In genomic region chrX:114580336-114580735, GRCh38 we compare ENCODE assay signal across 33 cellular contexts. TPM values are rescaled to one million over a fixed set of nuclear protein-coding genes. Genes with fewer than 3 reads are reported as not detected.
DNase-seq lines count a peak whose midpoint lies in the region; ATAC-seq and TF ChIP-seq lines count a peak whose summit lies in the region.
"Had no signal": no experiment of that assay in that cellular context is flagged by ENCODE, and none has a peak within 500 bp of the region (broad histone marks: within the 10 kb centered on the region; RNA-seq: fewer than 3 reads in every experiment).

No MANE protein-coding gene starts in this region.

- TF ChIP-seq CTCF in 22Rv1 (IDR thresholded peaks at IDR 0.05) = peak; percentile 19; the same call in 1 of the 2 replicates
- peak; percentile 42 for TF ChIP-seq CTCF in LNCaP clone FGC (IDR thresholded peaks at IDR 0.05; ENCODE audit: control insufficient read depth, extremely low read depth, insufficient read depth)
- peak; percentile 61 to 62 for TF ChIP-seq CTCF in brain (conservative IDR thresholded peaks at IDR 0.05)

- H2BK15ac ChIP-seq in mesendoderm (replicated peaks; ENCODE audit: low read depth) = no peak overlapping the region

- H3K27me3 Mint-ChIP-seq in brain = peaks cover 83% of the 10 kb centered on the region

- H3K27ac Mint-ChIP-seq in brain = peak overlapping the region in 2 of 5 experiments; percentile 20 to 90
- H3K27ac Mint-ChIP-seq: activated B cell treated with CpG ODN at 0.5 μM for 24 hours; activated naive CD8-positive, alpha-beta T cell; activated T-helper 2 cell treated with anti-CD3 and anti-CD28 coated beads, Interferon-gamma antibody, Interleukin-2, Interleukin-4, amounts not matched to agents 10 μg/mL and 5 μg/mL and 100 μg/mL, durations not matched to agents 14 hours and 24 hours and 36 hours; stimulated activated effector memory CD8-positive, alpha-beta T cell treated with anti-CD3 and anti-CD28 coated beads, Interleukin-12 subunit alpha, Interleukin-12 subunit beta, amount 100 ng/mL, for 72 hours had no signal

- H3K9me3 Mint-ChIP-seq in brain = peaks cover 0 to 6% (median 0%) of the 10 kb centered on the region in 5 experiments
- H3K9me3 Mint-ChIP-seq: activated T-helper 2 cell treated with anti-CD3 and anti-CD28 coated beads, Interferon-gamma antibody, Interleukin-2, Interleukin-4, amounts not matched to agents 10 μg/mL and 5 μg/mL and 100 μg/mL, durations not matched to agents 14 hours and 24 hours and 36 hours; stimulated activated effector memory CD8-positive, alpha-beta T cell treated with anti-CD3 and anti-CD28 coated beads, Interleukin-12 subunit alpha, Interleukin-12 subunit beta, amount 100 ng/mL, for 72 hours had no signal

- H3K18ac ChIP-seq in mesendoderm (ENCODE audit: low read length) = no peak overlapping the region

- DNase-seq in LNCaP clone FGC (ENCODE audit: low read depth) (no peak), mesendoderm (peak; percentile 23), HuH-7 (ENCODE audit: low spot score) (no peak)
- no peak for DNase-seq in activated CD8-positive, alpha-beta memory T cell treated with anti-CD3 and anti-CD28 coated beads for 24 hours
- DNase-seq: activated B cell treated with CpG ODN at 0.5 μM for 24 hours; activated CD8-positive, alpha-beta memory T cell treated with anti-CD3 and anti-CD28 coated beads, Interleukin-2, amount 50 U/mL, for 48 hours; DMS79; GF-D8; HCEC 1CT; NCI-H1105; NCI-H2029; NCI-H226; NCI-H774; occipital lobe; Right ventricle myocardium superior; spleen; stimulated activated CD4-positive, alpha-beta T cell treated with anti-CD3 and anti-CD28 coated beads, Interleukin-2, amount 100 ng/mL, for 48 hours; SW 1271; uterus had no signal

- peaks cover 40% of the 10 kb centered on the region for H3K4me1 Mint-ChIP-seq in brain
- H3K4me1 Mint-ChIP-seq: activated B cell treated with CpG ODN at 0.5 μM for 24 hours; stimulated activated effector memory CD8-positive, alpha-beta T cell treated with anti-CD3 and anti-CD28 coated beads, Interleukin-12 subunit alpha, Interleukin-12 subunit beta, amount 100 ng/mL, for 72 hours had no signal

- H3K23ac ChIP-seq in mesendoderm (ENCODE audit: low read length) = no peak overlapping the region

- WGBS in mesendoderm (ENCODE audit: extremely low coverage, insufficient coverage, low lambda C conversion rate) = no CpG with 5 or more reads among the region's 4 CpGs

- H3K9ac ChIP-seq in mesendoderm (ENCODE audit: low read length) = no peak overlapping the region

- no peak for ATAC-seq in GM18861 (IDR thresholded peaks at IDR 0.05; ENCODE audit: unreplicated experiment)
- no peak for ATAC-seq in HG03520 (IDR thresholded peaks at IDR 0.05; ENCODE audit: unreplicated experiment)
- ATAC-seq: A549; gastroesophageal sphincter; stimulated activated effector memory CD8-positive, alpha-beta T cell treated with anti-CD3 and anti-CD28 coated beads, Interleukin-12 subunit alpha, Interleukin-12 subunit beta, amount 100 ng/mL, for 72 hours had no signal

- H2BK5ac ChIP-seq in mesendoderm (ENCODE audit: low read length) = no peak overlapping the region

- no peak overlapping the region for H3K4ac ChIP-seq in mesendoderm (ENCODE audit: low read depth, low read length)

- no peak overlapping the region for H3K27ac ChIP-seq in 22Rv1
- H3K27ac ChIP-seq in mesendoderm (ENCODE audit: low read depth, low read length) = no peak overlapping the region
- H3K27ac ChIP-seq: A549, ascending aorta, epithelial cell of prostate, gastroesophageal sphincter, right atrium auricular region, spleen, uterus had no signal

- no peak overlapping the region for H2AK5ac ChIP-seq in mesendoderm (ENCODE audit: low read length)

- no peaks in the 10 kb centered on the region for H3K4me1 ChIP-seq in mesendoderm (ENCODE audit: control insufficient read depth, low read depth, low read length)
- H3K4me1 ChIP-seq: A549, ascending aorta, uterus had no signal

- H4K5ac ChIP-seq in mesendoderm (ENCODE audit: low read length) = no peak overlapping the region

- no peak overlapping the region for H2BK120ac ChIP-seq in mesendoderm (ENCODE audit: low read depth, low read length)

- peaks cover 11% of the 10 kb centered on the region for H3K27me3 ChIP-seq in mesendoderm (ENCODE audit: insufficient read depth, low read length, poor library complexity)

- H3K79me1 ChIP-seq in mesendoderm (ENCODE audit: low read length) = no peaks in the 10 kb centered on the region

- no peak overlapping the region for H3K56ac ChIP-seq in mesendoderm (ENCODE audit: low read length)

- no peaks in the 10 kb centered on the region for H3K79me2 ChIP-seq in mesendoderm (ENCODE audit: control insufficient read depth, insufficient read depth, low read length)

- H3K4me3 ChIP-seq in LNCaP clone FGC (ENCODE audit: low read depth, low read length) (no peak overlapping the region), mesendoderm (ENCODE audit: low read length) (no peak overlapping the region)
- H3K4me3 ChIP-seq: A549, ascending aorta, gastroesophageal sphincter, right atrium auricular region, spleen, uterus had no signal

- H3K4me2 ChIP-seq in mesendoderm (ENCODE audit: low read length) = no peak overlapping the region
- H3K4me2 ChIP-seq: A549 had no signal

- no peaks in the 10 kb centered on the region for H3K36me3 Mint-ChIP-seq in brain
- H3K36me3 Mint-ChIP-seq: activated naive CD8-positive, alpha-beta T cell; stimulated activated effector memory CD8-positive, alpha-beta T cell treated with anti-CD3 and anti-CD28 coated beads, Interleukin-12 subunit alpha, Interleukin-12 subunit beta, amount 100 ng/mL, for 72 hours had no signal

- H3K4me3 Mint-ChIP-seq in brain = peak overlapping the region in 2 of 5 experiments; percentile 5 to 72
- H3K4me3 Mint-ChIP-seq: activated B cell treated with CpG ODN at 0.5 μM for 24 hours; activated naive CD8-positive, alpha-beta T cell; stimulated activated effector memory CD8-positive, alpha-beta T cell treated with anti-CD3 and anti-CD28 coated beads, Interleukin-12 subunit alpha, Interleukin-12 subunit beta, amount 100 ng/mL, for 72 hours had no signal

- no peaks in the 10 kb centered on the region for H3K36me3 ChIP-seq in mesendoderm (ENCODE audit: control insufficient read depth, insufficient read depth, low read length)
- H3K36me3 ChIP-seq: ascending aorta, gastroesophageal sphincter, right atrium auricular region, spleen, uterus had no signal

- no peak overlapping the region for H4K8ac ChIP-seq in mesendoderm (ENCODE audit: low read depth, low read length)

RNA-seq across cellular contexts. Expression of gene HTR2C, which starts 3.5 kb away (rescaled TPM):
- polyA plus RNA-seq in brain (ENCODE audit: insufficient read depth, low read depth, low replicate concordance) = 0.07 TPM
- 0.29 TPM for polyA plus RNA-seq in mesendoderm (2013, experiment 1 of 2)
- 0.34 TPM for polyA plus RNA-seq in mesendoderm (2013, experiment 2 of 2)
- polyA plus RNA-seq: A549, BJ, keratinocyte, spleen had no signal
